35 cellular contexts compared by ENCODE assay signal in the genomic region with DNA sequence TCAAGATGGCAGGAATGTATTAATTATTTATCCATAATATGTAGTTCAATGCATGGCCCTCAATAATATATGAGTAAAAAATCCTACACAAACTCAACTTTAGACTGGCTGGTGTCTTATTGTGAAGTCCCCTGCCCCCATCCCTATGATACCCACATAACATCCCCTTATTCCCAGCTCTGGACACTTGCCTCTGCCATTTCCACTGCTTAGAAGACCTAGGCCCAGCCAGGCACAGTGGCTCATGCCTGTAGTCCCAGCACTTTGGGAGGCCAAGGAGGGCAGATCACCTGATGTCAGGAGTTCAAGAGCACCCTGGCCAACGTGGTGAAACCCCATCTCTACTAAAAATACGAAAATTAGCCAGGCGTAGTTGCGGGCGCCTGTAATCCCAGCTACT.
DNase-seq lines count a peak whose midpoint lies in the region; ATAC-seq, FAIRE-seq and TF ChIP-seq lines count a peak whose summit lies in the region.
"Had no signal": no experiment of that assay in that cellular context is flagged by ENCODE, and none has a peak within 500 bp of the region (broad histone marks: within the 10 kb centered on the region; RNA-seq: fewer than 3 reads in every experiment).

No MANE protein-coding gene starts in this region.

- H3K4me2 ChIP-seq in GM23338 (no peak overlapping the region), H1 (ENCODE audit: insufficient read depth in 1 of 2, low read depth in 2 of 2, low read length in 2 of 2) (no peak overlapping the region)
- H3K4me2 ChIP-seq: A549; BLaER1; BLaER1 treated with 17β-estradiol and CSF1 and Interleukin-3, amounts not matched to agents 10 nM and 100 nM had no signal

- H2BK5ac ChIP-seq in H1 (ENCODE audit: low read depth, low read length) = no peak overlapping the region

- no peak for TF ChIP-seq EP300 in H1 (IDR thresholded peaks at IDR 0.05; ENCODE audit: borderline replicate concordance in 1 of 2, low read depth in 2 of 2, low read length in 2 of 2)

- H3K27me3 ChIP-seq in GM23338 (ENCODE audit: insufficient read depth) (peaks cover 12% of the 10 kb centered on the region; the same call in 1 of the 2 replicates), H1 (replicated peaks in 1 of 4; ENCODE audit: control insufficient read depth in 3 of 4, extremely low read depth in 1 of 4, insufficient read depth in 3 of 4, low read length in 3 of 4) (no peaks in the 10 kb centered on the region)
- H3K27me3 ChIP-seq: BE2C; BLaER1; BLaER1 treated with 17β-estradiol and CSF1 and Interleukin-3, amounts not matched to agents 10 nM and 100 nM had no signal

- ATAC-seq in GM23338 = no peak
- ATAC-seq in WTC11 = no peak
- no peak for ATAC-seq in HG02870 (IDR thresholded peaks at IDR 0.05; ENCODE audit: unreplicated experiment)
- ATAC-seq in GM18498 (IDR thresholded peaks at IDR 0.05; ENCODE audit: unreplicated experiment) = no peak
- ATAC-seq: A549; CD8-positive, alpha-beta T cell had no signal

- DNase-seq in GM23338 (ENCODE audit: low spot score) = no peak
- DNase-seq in WTC11 (ENCODE audit: low spot score) = no peak
- DNase-seq in H1 (ENCODE audit: low read depth in 1 of 2, low spot score in 2 of 2) = no peak
- DNase-seq in NK-92 treated with Interleukin-12 subunit alpha and Interleukin-12 subunit beta, amount 100 ng/mL, for 24 hours (lab: John Stamatoyannopoulos, UW) = no peak
- DNase-seq: 8988T; ACHN; AML-193; BE2C; C1 segment of cervical spinal cord; Caco-2; Calu3; CD4-positive, alpha-beta memory T cell; CD4-positive, alpha-beta T cell; CD4-positive, CD25-positive, alpha-beta regulatory T cell; CD8-positive, alpha-beta memory T cell; CD8-positive, alpha-beta T cell; COR-L47; DMS 273 treated with DMSO at 0.1 percent for 48 hours; DMS153; DMS53; DMS79; DMS79 treated with DMSO at 0.1 percent for 48 hours; DND-41; EL had no signal

- H3K4me1 ChIP-seq in GM23338 (ENCODE audit: insufficient read depth) (peaks cover 3% of the 10 kb centered on the region; the same call in 1 of the 2 replicates), H1 (replicated peaks in 1 of 4; ENCODE audit: control insufficient read depth in 3 of 4, insufficient read depth in 4 of 4, low read length in 3 of 4) (peaks cover 0 to 2% (median 0%) of the 10 kb centered on the region in 4 experiments; a peak in 1 of 7 replicates)
- H3K4me1 ChIP-seq: A549, BE2C, Caco-2 had no signal

- H3K79me1 ChIP-seq in H1 (ENCODE audit: low read depth, low read length) = no peaks in the 10 kb centered on the region

- H3K27me3 Mint-ChIP-seq in GM23338 (ENCODE audit: insufficient read depth, low read depth, poor library complexity) (peaks cover 7% of the 10 kb centered on the region), WTC11 (ENCODE audit: low read depth) (peaks cover 16% of the 10 kb centered on the region)
- H3K27me3 Mint-ChIP-seq: CD4-positive, alpha-beta memory T cell; CD4-positive, alpha-beta T cell; CD4-positive, CD25-positive, alpha-beta regulatory T cell; CD8-positive, alpha-beta memory T cell had no signal

- H4K5ac ChIP-seq in H1 (ENCODE audit: insufficient read length, low read depth, low read length) = no peak overlapping the region

- no peak for TF ChIP-seq RAD21 in H1 (IDR thresholded peaks at IDR 0.05 in 1 of 2, conservative IDR thresholded peaks at IDR 0.05 in 1 of 2; ENCODE audit: low read depth in 2 of 2, low read length in 2 of 2)

- no peak overlapping the region for H2BK12ac ChIP-seq in H1 (ENCODE audit: low read depth, low read length)

- WGBS in H1 (ENCODE audit: extremely low coverage in 1 of 2, insufficient coverage in 1 of 2, insufficient read length in 1 of 2, insufficient replicate concordance in 2 of 2, low coverage in 1 of 2, low lambda C conversion rate in 2 of 2, missing lambda C conversion rate in 1 of 2), 2 experiments = 91% methylated on average over 5 of the region's 5 CpGs; no CpG with 5 or more reads in 1 of the 2 experiments

- H3K18ac ChIP-seq in H1 (ENCODE audit: extremely low read depth, low read length) = no peak overlapping the region

- no peak overlapping the region for H2AFZ ChIP-seq in GM23338
- H2AFZ ChIP-seq in H1 (ENCODE audit: low read length) = no peak overlapping the region

- H3K27ac ChIP-seq in GM23338 (ENCODE audit: low read depth) (no peak overlapping the region), H1 (ENCODE audit: low read depth, low read length) (no peak overlapping the region)
- H3K27ac ChIP-seq: 22Rv1; A549; BLaER1; BLaER1 treated with 17β-estradiol and CSF1 and Interleukin-3, amounts not matched to agents 10 nM and 100 nM; C4-2B had no signal

- no peak for FAIRE-seq in H1 (lab: Jason Lieb, UNC)
- FAIRE-seq: A204.1, A549, D721Med had no signal

- peak overlapping the region; percentile 56; the same call in 1 of the 2 replicates for H3K27ac Mint-ChIP-seq in GM23338
- no peak overlapping the region for H3K27ac Mint-ChIP-seq in WTC11
- H3K27ac Mint-ChIP-seq: B cell; CD14-positive monocyte; CD4-positive, alpha-beta memory T cell; CD4-positive, alpha-beta T cell; CD4-positive, CD25-positive, alpha-beta regulatory T cell; CD8-positive, alpha-beta memory T cell; CD8-positive, alpha-beta T cell had no signal

- H4K91ac ChIP-seq in H1 (replicated peaks; ENCODE audit: insufficient read length, low read length) = no peak overlapping the region

- TF ChIP-seq CTCF in GM23338 (conservative IDR thresholded peaks at IDR 0.05; ENCODE audit: low read depth in 2 of 2) (no peak), WTC11 (IDR thresholded peaks at IDR 0.05) (no peak), H1 (IDR thresholded peaks at IDR 0.05; ENCODE audit: control extremely low read depth in 1 of 3, insufficient read depth in 1 of 3, low read depth in 1 of 3, low read length in 3 of 3) (no peak)

- no peak overlapping the region for H3K9ac ChIP-seq in H1 (replicated peaks in 1 of 4; ENCODE audit: extremely low read depth in 1 of 4, low read depth in 3 of 4, low read length in 3 of 4)
- H3K9ac ChIP-seq: BLaER1; BLaER1 treated with 17β-estradiol and CSF1 and Interleukin-3, amounts not matched to agents 10 nM and 100 nM had no signal

- H3K23me2 ChIP-seq in H1 (ENCODE audit: low read depth, low read length) = no peaks in the 10 kb centered on the region; the same call in 1 of the 2 replicates

- H3F3A ChIP-seq in GM23338 (replicated peaks; ENCODE audit: low read depth) = peaks cover 32% of the 10 kb centered on the region

- H2AK5ac ChIP-seq in H1 (ENCODE audit: low read depth, low read length) = no peak overlapping the region

- H2BK15ac ChIP-seq in H1 (ENCODE audit: low read length) = no peak overlapping the region

- H3K14ac ChIP-seq in H1 (ENCODE audit: insufficient read length) = no peak overlapping the region

- H3K36me3 ChIP-seq in GM23338 (ENCODE audit: insufficient read depth) (peaks cover 52% of the 10 kb centered on the region), H1 (ENCODE audit: control insufficient read depth in 2 of 4, insufficient read depth in 4 of 4, low read length in 3 of 4) (peaks cover 13 to 56% (median 50%) of the 10 kb centered on the region in 4 experiments; a peak in 7 of 8 replicates)
- H3K36me3 ChIP-seq: BE2C; BLaER1; BLaER1 treated with 17β-estradiol and CSF1 and Interleukin-3, amounts not matched to agents 10 nM and 100 nM had no signal

- H3K4me1 Mint-ChIP-seq in GM23338 (peaks cover 30% of the 10 kb centered on the region), WTC11 (peaks cover 40% of the 10 kb centered on the region)
- H3K4me1 Mint-ChIP-seq: B cell; CD14-positive monocyte; CD4-positive, alpha-beta memory T cell; CD4-positive, CD25-positive, alpha-beta regulatory T cell; CD8-positive, alpha-beta memory T cell had no signal

- POLR2A ChIA-PET in WTC11 (lab: Charles Lee) = no interaction called here
- POLR2A ChIA-PET in H1 (lab: Charles Lee; ENCODE audit: partially characterized antibody) = interaction anchor here (0.7 to 14.1 kb wide), 12 partner anchors 3 to 109 kb away, joined by 3 to 208 read pairs (median 4); a partner anchor contains a TSS

- no peak overlapping the region for H2BK20ac ChIP-seq in H1 (ENCODE audit: low read length)

- H3K36me3 Mint-ChIP-seq in GM23338 (ENCODE audit: low read depth) (peaks cover 57% of the 10 kb centered on the region), WTC11 (peaks cover 52% of the 10 kb centered on the region)
- H3K36me3 Mint-ChIP-seq: CD14-positive monocyte; CD4-positive, CD25-positive, alpha-beta regulatory T cell; CD8-positive, alpha-beta memory T cell had no signal

- H3K9me3 ChIP-seq in H1 (ENCODE audit: insufficient read depth in 2 of 2, low read depth in 1 of 2, low read length in 1 of 2) = no peaks in the 10 kb centered on the region
- H3K9me3 ChIP-seq: A549; BE2C; BLaER1; BLaER1 treated with 17β-estradiol and CSF1 and Interleukin-3, amounts not matched to agents 10 nM and 100 nM; Caco-2 had no signal

- H2BK120ac ChIP-seq in H1 (replicated peaks; ENCODE audit: low read depth, low read length) = no peak overlapping the region

- H3K79me2 ChIP-seq in GM23338 (replicated peaks; ENCODE audit: insufficient read depth) = 0 out of 2 replicates have a peak, but pooled peaks cover 2% of the 10 kb centered on the region
- no peaks in the 10 kb centered on the region for H3K79me2 ChIP-seq in H1 (ENCODE audit: control insufficient read depth in 1 of 2, insufficient read depth in 2 of 2, low read length in 2 of 2)

- no peak overlapping the region for H4K8ac ChIP-seq in H1 (ENCODE audit: extremely low read depth, insufficient read depth, low read length)

- no peak overlapping the region for H3K56ac ChIP-seq in H1 (replicated peaks; ENCODE audit: insufficient read length, low read depth, low read length)

- TF ChIP-seq POLR2A in H1 (IDR thresholded peaks at IDR 0.05; ENCODE audit: control extremely low read depth in 1 of 2, low read depth in 2 of 2, low read length in 2 of 2) = peak; percentile 22 to 55; a peak in 2 of 3 replicates

- CTCF ChIA-PET in WTC11 (lab: Charles Lee) (no interaction called here), H1 (lab: Charles Lee; ENCODE audit: partially characterized antibody) (interaction anchor here (0.8 to 1.1 kb wide), 2 partner anchors 12 to 83 kb away, joined by 5 read pairs; no protein-coding TSS in a partner anchor)

- no peak overlapping the region for H3K4me3 ChIP-seq in GM23338
- no peak overlapping the region for H3K4me3 ChIP-seq in H1 (ENCODE audit: extremely low read depth in 1 of 4, insufficient read depth in 2 of 4, low read depth in 3 of 4, low read length in 4 of 4)
- H3K4me3 ChIP-seq: A549; BLaER1; BLaER1 treated with 17β-estradiol and CSF1 and Interleukin-3, amounts not matched to agents 10 nM and 100 nM had no signal

- H3K4ac ChIP-seq in H1 (replicated peaks; ENCODE audit: insufficient read length, low read depth, low read length) = no peak overlapping the region

- H4K20me1 ChIP-seq in GM23338 (replicated peaks; ENCODE audit: insufficient read depth) (peaks cover 22% of the 10 kb centered on the region), H1 (replicated peaks in 1 of 2; ENCODE audit: control insufficient read depth in 1 of 2, insufficient read depth in 2 of 2, low read length in 2 of 2) (peaks cover 8 to 11% of the 10 kb centered on the region in 2 experiments)
- H4K20me1 ChIP-seq: BLaER1; BLaER1 treated with 17β-estradiol and CSF1 and Interleukin-3, amounts not matched to agents 10 nM and 100 nM had no signal

- H3K9me3 Mint-ChIP-seq in GM23338 = no peaks in the 10 kb centered on the region; the same call in 2 of the 3 replicates
- no peaks in the 10 kb centered on the region for H3K9me3 Mint-ChIP-seq in WTC11
- H3K9me3 Mint-ChIP-seq: CD4-positive, alpha-beta T cell; CD8-positive, alpha-beta T cell had no signal

- H3K4me3 Mint-ChIP-seq in GM23338 (no peak overlapping the region), WTC11 (no peak overlapping the region)
- H3K4me3 Mint-ChIP-seq: B cell; CD14-positive monocyte; CD4-positive, alpha-beta memory T cell; CD4-positive, alpha-beta T cell; CD4-positive, CD25-positive, alpha-beta regulatory T cell; CD8-positive, alpha-beta memory T cell; CD8-positive, alpha-beta T cell had no signal

- no peak overlapping the region for H3K23ac ChIP-seq in H1 (ENCODE audit: insufficient read length)

- H3K9me2 ChIP-seq in GM23338 (ENCODE audit: insufficient read depth) = no peaks in the 10 kb centered on the region
